22 cellular contexts compared by ENCODE assay signal in the genomic region with DNA sequence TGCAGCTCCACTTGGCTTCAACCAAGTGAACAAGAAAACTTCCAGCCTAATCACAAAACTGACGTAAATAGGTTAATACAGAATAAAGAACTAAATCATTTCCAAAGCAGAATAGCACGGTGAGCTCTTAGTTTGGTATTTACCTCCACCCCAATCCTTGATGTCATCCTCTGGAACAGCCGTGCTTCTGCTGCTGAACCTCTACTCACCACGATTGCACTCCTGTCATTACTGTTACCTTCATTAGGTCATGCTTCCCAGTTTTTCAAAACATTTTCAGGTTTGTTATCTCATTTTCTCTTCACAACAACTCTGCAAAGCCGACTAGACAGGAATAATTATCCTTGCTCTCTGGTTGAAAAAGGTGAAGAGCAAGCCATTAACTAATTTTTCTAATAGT. TPM values are rescaled to one million over a fixed set of nuclear protein-coding genes. Genes with fewer than 3 reads are reported as not detected.
DNase-seq lines count a peak whose midpoint lies in the region; TF ChIP-seq lines count a peak whose summit lies in the region.
"Had no signal": no experiment of that assay in that cellular context is flagged by ENCODE, and none has a peak within 500 bp of the region (broad histone marks: within the 10 kb centered on the region; RNA-seq: fewer than 3 reads in every experiment).

No MANE protein-coding gene starts in this region.

- no peak overlapping the region for H2AFZ ChIP-seq in Karpas-422 (ENCODE audit: low read length)
- peak overlapping the region; percentile 30 for H2AFZ ChIP-seq in parathyroid adenoma

- DNase-seq in Karpas-422, result no peak
- DNase-seq in nephron progenitor cell, result no peak
- DNase-seq in NCI-H2081 treated with DMSO at 0.1 percent for 48 hours (lab: John Stamatoyannopoulos, UW), result no peak
- no peak for DNase-seq in activated CD8-positive, alpha-beta memory T cell treated with anti-CD3 and anti-CD28 coated beads for 24 hours
- no peak for DNase-seq in D341Med (ENCODE audit: low spot score)
- DNase-seq: 8988T; ACHN; BE2C; C1 segment of cervical spinal cord; CD4-positive, alpha-beta memory T cell; CD4-positive, CD25-positive, alpha-beta regulatory T cell; CD8-positive, alpha-beta memory T cell; COR-L47; DMS79; DND-41; EL; GDM1 had no signal

- TF ChIP-seq CTCF in nephron progenitor cell (IDR thresholded peaks at IDR 0.05) (no peak), parathyroid adenoma (IDR thresholded peaks at IDR 0.05) (no peak)

- no peak overlapping the region; the same call in 1 of the 2 replicates for H3K4me3 ChIP-seq in Karpas-422 (ENCODE audit: low read length)
- no peak overlapping the region for H3K4me3 ChIP-seq in parathyroid adenoma (ENCODE audit: low read depth, low read length)
- H3K4me3 ChIP-seq: BLaER1, GM12878 had no signal

- H3K9me3 Mint-ChIP-seq in nephron progenitor cell, result no peaks in the 10 kb centered on the region
- H3K9me3 Mint-ChIP-seq: CD4-positive, alpha-beta memory T cell; CD8-positive, alpha-beta memory T cell had no signal

- H4K20me1 ChIP-seq in Karpas-422 (ENCODE audit: insufficient read depth, low read depth, low read length), result no peaks in the 10 kb centered on the region
- H4K20me1 ChIP-seq: BLaER1 had no signal

- no peaks in the 10 kb centered on the region for H3K36me3 ChIP-seq in Karpas-422 (ENCODE audit: insufficient read depth, low read length)
- H3K36me3 ChIP-seq in parathyroid adenoma (ENCODE audit: control insufficient read depth, insufficient read depth, low read length), result no peaks in the 10 kb centered on the region
- H3K36me3 ChIP-seq: BE2C, BLaER1 had no signal

- H3K27ac Mint-ChIP-seq in nephron progenitor cell, result peak overlapping the region; percentile 23
- H3K27ac Mint-ChIP-seq: CD14-positive monocyte; CD4-positive, alpha-beta memory T cell; CD4-positive, CD25-positive, alpha-beta regulatory T cell; CD8-positive, alpha-beta memory T cell had no signal

- H3K27me3 Mint-ChIP-seq in nephron progenitor cell (ENCODE audit: low read depth, poor library complexity), result peaks cover 3% of the 10 kb centered on the region
- H3K27me3 Mint-ChIP-seq: CD4-positive, CD25-positive, alpha-beta regulatory T cell had no signal

- H3K4me1 Mint-ChIP-seq in nephron progenitor cell, result peaks cover 61% of the 10 kb centered on the region
- H3K4me1 Mint-ChIP-seq: CD14-positive monocyte; CD4-positive, alpha-beta memory T cell; CD4-positive, CD25-positive, alpha-beta regulatory T cell; CD8-positive, alpha-beta memory T cell had no signal

- H3K9ac ChIP-seq in Karpas-422 (ENCODE audit: low read length) (peak overlapping the region; percentile 65; the same call in 1 of the 2 replicates), parathyroid adenoma (no peak overlapping the region)
- H3K9ac ChIP-seq: BLaER1 had no signal

- no peaks in the 10 kb centered on the region for H3K9me2 ChIP-seq in Karpas-422 (replicated peaks; ENCODE audit: insufficient read depth, low read length)

- H3K4me2 ChIP-seq in Karpas-422 (ENCODE audit: low read depth, low read length, poor library complexity, severe bottlenecking) (peak overlapping the region; percentile 87), parathyroid adenoma (ENCODE audit: low read length) (no peak overlapping the region)
- H3K4me2 ChIP-seq: BLaER1 had no signal

- H3K36me3 Mint-ChIP-seq in nephron progenitor cell (ENCODE audit: low read depth), result no peaks in the 10 kb centered on the region
- H3K36me3 Mint-ChIP-seq: CD14-positive monocyte; CD4-positive, alpha-beta memory T cell; CD4-positive, CD25-positive, alpha-beta regulatory T cell; CD8-positive, alpha-beta memory T cell had no signal

- H3K79me2 ChIP-seq in Karpas-422 (ENCODE audit: low read length) (no peaks in the 10 kb centered on the region), parathyroid adenoma (no peaks in the 10 kb centered on the region)

- H3K27ac ChIP-seq in Karpas-422 (ENCODE audit: low read length) (peak overlapping the region; percentile 98), parathyroid adenoma (no peak overlapping the region)
- H3K27ac ChIP-seq: BLaER1 had no signal

- no peak overlapping the region for H3K4me3 Mint-ChIP-seq in nephron progenitor cell
- H3K4me3 Mint-ChIP-seq: CD14-positive monocyte; CD4-positive, alpha-beta memory T cell; CD4-positive, CD25-positive, alpha-beta regulatory T cell; CD8-positive, alpha-beta memory T cell had no signal

- H3K9me3 ChIP-seq in Karpas-422 (ENCODE audit: low read length) (no peaks in the 10 kb centered on the region), parathyroid adenoma (ENCODE audit: control insufficient read depth, low read length) (no peaks in the 10 kb centered on the region)
- H3K9me3 ChIP-seq: BE2C, BLaER1 had no signal

- H3K4me1 ChIP-seq in Karpas-422 (ENCODE audit: low read length), result peaks cover 67% of the 10 kb centered on the region
- peaks cover 19% of the 10 kb centered on the region for H3K4me1 ChIP-seq in parathyroid adenoma
- H3K4me1 ChIP-seq: BE2C had no signal

- H3K27me3 ChIP-seq in Karpas-422 (ENCODE audit: low read length) (no peaks in the 10 kb centered on the region), parathyroid adenoma (ENCODE audit: control insufficient read depth, insufficient read depth, low read length) (no peaks in the 10 kb centered on the region)
- H3K27me3 ChIP-seq: BE2C, BLaER1 had no signal

RNA-seq across cellular contexts. Expression of a gene that starts 15.6 kb away (rescaled TPM):
- 69.0 and 92.4 TPM in 2 replicates for total RNA-seq in Karpas-422 (2014; rRNA removed; shearing (Covaris generic); ENCODE audit: low replicate concordance)
- total RNA-seq: G401 had no signal
